12 cellular contexts compared by ENCODE assay signal in genomic region chr7:82335927-82336326, GRCh38.
DNase-seq lines count a peak whose midpoint lies in the region; ATAC-seq and TF ChIP-seq lines count a peak whose summit lies in the region.
"Had no signal": no experiment of that assay in that cellular context is flagged by ENCODE, and none has a peak within 500 bp of the region (broad histone marks: within the 10 kb centered on the region; RNA-seq: fewer than 3 reads in every experiment).

No MANE protein-coding gene starts in this region.

- no peaks in the 10 kb centered on the region for H3K4me1 Mint-ChIP-seq in activated naive CD8-positive, alpha-beta T cell treated with anti-CD3 and anti-CD28 coated beads for 36 hours

- H3K27me3 Mint-ChIP-seq in activated naive CD8-positive, alpha-beta T cell treated with anti-CD3 and anti-CD28 coated beads for 36 hours: peaks cover 4% of the 10 kb centered on the region
- H3K27me3 Mint-ChIP-seq: activated CD4-positive, alpha-beta memory T cell treated with anti-CD3 and anti-CD28 coated beads for 36 hours; stimulated activated naive CD8-positive, alpha-beta T cell treated with anti-CD3 and anti-CD28 coated beads, Interleukin-15, Interleukin-2, amounts not matched to agents 100 ng/mL and 50 ng/mL, for 24 hours had no signal

- H3K36me3 ChIP-seq in cardiac muscle cell (no peaks in the 10 kb centered on the region), thyroid gland (no peaks in the 10 kb centered on the region)

- H3K4me3 ChIP-seq in cardiac muscle cell (no peak overlapping the region), right cardiac atrium (ENCODE audit: low read length) (no peak overlapping the region), astrocyte of the spinal cord (ENCODE audit: low read depth, low read length) (no peak overlapping the region), thyroid gland (replicated peaks in 1 of 3) (no peak overlapping the region)

- H3K4me3 Mint-ChIP-seq in activated naive CD8-positive, alpha-beta T cell treated with anti-CD3 and anti-CD28 coated beads for 36 hours: no peak overlapping the region
- H3K4me3 Mint-ChIP-seq: activated CD4-positive, alpha-beta memory T cell treated with anti-CD3 and anti-CD28 coated beads for 36 hours; stimulated activated naive CD8-positive, alpha-beta T cell treated with anti-CD3 and anti-CD28 coated beads, Interleukin-15, Interleukin-2, amounts not matched to agents 100 ng/mL and 50 ng/mL, for 24 hours had no signal

- WGBS in right cardiac atrium: 97% methylated on average over 1 of the region's 1 CpG
- 85 to 96% methylated on average over 1 of the region's 1 CpG for WGBS in thyroid gland, 2 donors

- TF ChIP-seq CTCF in cardiac muscle cell (IDR thresholded peaks at IDR 0.05; ENCODE audit: low read depth, low read length) (peak; percentile 8), astrocyte of the spinal cord (IDR thresholded peaks at IDR 0.05; ENCODE audit: low read depth, low read length) (no peak), thyroid gland (IDR thresholded peaks at IDR 0.05) (peak in 1 of 6 experiments; percentile 11)

- H3K27me3 ChIP-seq in cardiac muscle cell (no peaks in the 10 kb centered on the region), right cardiac atrium (ENCODE audit: control insufficient read depth, insufficient read depth) (no peaks in the 10 kb centered on the region), thyroid gland (no peaks in the 10 kb centered on the region)

- H3K27ac ChIP-seq in cardiac muscle cell (no peak overlapping the region), right cardiac atrium (ENCODE audit: low read length) (no peak overlapping the region), thyroid gland (no peak overlapping the region)

- in situ Hi-C loops in astrocyte of the spinal cord (cut with HindIII; ENCODE audit: low sequenced_read_pairs): no loop called here

- no peak overlapping the region for H3K27ac Mint-ChIP-seq in activated naive CD8-positive, alpha-beta T cell treated with anti-CD3 and anti-CD28 coated beads for 36 hours
- H3K27ac Mint-ChIP-seq: activated CD4-positive, alpha-beta memory T cell treated with anti-CD3 and anti-CD28 coated beads for 36 hours; stimulated activated naive CD8-positive, alpha-beta T cell treated with anti-CD3 and anti-CD28 coated beads, Interleukin-15, Interleukin-2, amounts not matched to agents 100 ng/mL and 50 ng/mL, for 24 hours had no signal

- ATAC-seq in right cardiac atrium (no peak), HG03354 (IDR thresholded peaks at IDR 0.05; ENCODE audit: poor library complexity, severe bottlenecking, unreplicated experiment) (no peak)

- no peaks in the 10 kb centered on the region for H3K9me3 Mint-ChIP-seq in activated naive CD8-positive, alpha-beta T cell treated with anti-CD3 and anti-CD28 coated beads for 36 hours
- H3K9me3 Mint-ChIP-seq: activated CD4-positive, alpha-beta memory T cell treated with anti-CD3 and anti-CD28 coated beads for 36 hours had no signal

- DNase-seq in cardiac muscle cell (ENCODE audit: low read depth in 1 of 2, low spot score in 1 of 2) (peak; percentile 18 to 33), right cardiac atrium (no peak), NCI-H2227 treated with DMSO at 0.1 percent for 48 hours (lab: John Stamatoyannopoulos, UW) (peak; percentile 83), astrocyte of the spinal cord (ENCODE audit: low read depth, low spot score) (peak; percentile 9), thyroid gland (peak; percentile 35 to 39)
- no peak for DNase-seq in effector CD8-positive, alpha-beta T cell (lab: John Stamatoyannopoulos, UW)
- no peak for DNase-seq in activated naive CD8-positive, alpha-beta T cell treated with anti-CD3 and anti-CD28 coated beads for 36 hours
- DNase-seq: 8988T; activated CD4-positive, alpha-beta memory T cell treated with anti-CD3 and anti-CD28 coated beads for 36 hours; kidney glomerular epithelial cell had no signal

- H3K36me3 Mint-ChIP-seq in activated naive CD8-positive, alpha-beta T cell treated with anti-CD3 and anti-CD28 coated beads for 36 hours: no peaks in the 10 kb centered on the region
- H3K36me3 Mint-ChIP-seq: activated CD4-positive, alpha-beta memory T cell treated with anti-CD3 and anti-CD28 coated beads for 36 hours had no signal

- intact Hi-C loops in right cardiac atrium (cut with DNase I): no loop called here
- intact Hi-C loops in thyroid gland (cut with DNase I): no loop called here

- H3K9me3 ChIP-seq in cardiac muscle cell (ENCODE audit: low read depth): no peaks in the 10 kb centered on the region
- H3K9me3 ChIP-seq in right cardiac atrium (ENCODE audit: control insufficient read depth, low read length): no peaks in the 10 kb centered on the region
- no peaks in the 10 kb centered on the region for H3K9me3 ChIP-seq in thyroid gland

- no peaks in the 10 kb centered on the region for H3K4me1 ChIP-seq in cardiac muscle cell (ENCODE audit: low read depth)
- H3K4me1 ChIP-seq in right cardiac atrium (ENCODE audit: control insufficient read depth, insufficient read depth, low read length): peaks cover 3% of the 10 kb centered on the region
- H3K4me1 ChIP-seq in thyroid gland: peaks cover 0 to 3% of the 10 kb centered on the region in 2 donors

- TF ChIP-seq POLR2A in thyroid gland (IDR thresholded peaks at IDR 0.05): no peak

Comparison
In these comparisons a context has a peak if more than half of its experiments do, and no peak if none do; other contexts are left out.
1. DNase-seq: peak in cardiac muscle cell (2 of 2), NCI-H2227 treated with DMSO at 0.1 percent for 48 hours (single experiment), astrocyte of the spinal cord (single experiment) and thyroid gland (2 of 2); none in right cardiac atrium (0 of 3), effector CD8-positive, alpha-beta T cell (single experiment) and activated naive CD8-positive, alpha-beta T cell treated with anti-CD3 and anti-CD28 coated beads for 36 hours (single experiment).